29 cellular contexts compared by ENCODE assay signal in the genomic region with DNA sequence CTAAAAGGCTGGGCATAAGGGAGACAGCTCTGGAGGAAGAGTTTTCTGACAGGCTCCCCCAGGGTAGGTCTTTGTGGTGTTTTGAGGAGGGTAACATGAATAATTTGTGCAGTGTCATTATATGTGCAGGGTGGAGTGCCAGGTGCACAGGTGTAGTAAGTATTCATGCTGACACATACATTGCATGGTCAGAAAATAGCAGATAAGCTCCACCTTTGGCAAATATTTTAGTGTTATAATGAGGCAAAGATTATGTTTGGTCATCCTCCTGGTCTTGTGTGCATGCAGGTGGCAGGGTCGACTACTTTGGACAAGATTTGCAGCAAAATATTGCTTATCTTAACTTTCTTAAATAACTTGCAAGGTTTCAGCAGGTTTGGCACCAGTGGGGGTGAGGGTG.
"Had no signal": no experiment of that assay in that cellular context is flagged by ENCODE, and none has a peak within 500 bp of the region (broad histone marks: within the 10 kb centered on the region; RNA-seq: fewer than 3 reads in every experiment).

No MANE protein-coding gene starts in this region.

- H3K4me2 ChIP-seq: PC-9 had no signal

- H2AFZ ChIP-seq: PC-9 had no signal

- H3K27ac ChIP-seq: PC-9, VCaP had no signal

- ATAC-seq: activated CD8-positive, alpha-beta memory T cell treated with anti-CD3 and anti-CD28 coated beads, Interleukin-2, amount 10 ng/mL, durations not matched to agents 7 days and 5 days; activated naive CD8-positive, alpha-beta T cell treated with anti-CD3 and anti-CD28 coated beads, Interleukin-2, amount 50 U/mL, for 24 hours had no signal

- H3K4me3 ChIP-seq: PC-9 had no signal

- DNase-seq: activated B cell treated with CpG ODN at 0.5 μM for 24 hours; activated CD4-positive, alpha-beta memory T cell treated with anti-CD3 and anti-CD28 coated beads for 36 hours; activated CD4-positive, alpha-beta T cell treated with anti-CD3 and anti-CD28 coated beads for 4 hours; activated CD4-positive, alpha-beta T cell treated with anti-CD3 and anti-CD28 coated beads, Interleukin-2, amount 50 U/mL, for 1 hour; activated CD4-positive, CD25-positive, alpha-beta regulatory T cell treated with anti-CD3 and anti-CD28 coated beads, Interleukin-2, amount 50 U/mL, for 72 hours; activated CD8-positive, alpha-beta memory T cell treated with anti-CD3 and anti-CD28 coated beads for 24 hours; activated CD8-positive, alpha-beta memory T cell treated with anti-CD3 and anti-CD28 coated beads, Interleukin-2, amount 10 ng/mL, durations not matched to agents 7 days and 5 days; activated CD8-positive, alpha-beta memory T cell treated with anti-CD3 and anti-CD28 coated beads, Interleukin-2, amount 50 U/mL, for 48 hours; activated effector memory CD4-positive, alpha-beta T cell treated with Interleukin-2 at 50 U/mL for 16 hours; activated naive CD4-positive, alpha-beta T cell treated with anti-CD3 and anti-CD28 coated beads, Interleukin-2, amount 10 ng/mL, durations not matched to agents 7 days and 5 days; activated naive CD8-positive, alpha-beta T cell treated with anti-CD3 and anti-CD28 coated beads, Interleukin-2, amount 50 U/mL, for 24 hours; activated T-cell treated with anti-CD3 and anti-CD28 coated beads, Interleukin-2, amount 50 U/mL, for 48 hours; anterior cingulate cortex; central memory CD4-positive, alpha-beta T cell; NCI-H1105; NCI-H1436 treated with DMSO at 0.1 percent for 48 hours; NCI-H187; NCI-H2029 treated with DMSO at 0.1 percent for 48 hours; NCI-H2107; NCI-H2171; NCI-H510A; NCI-H526; PC-9; Right ventricle myocardium superior; SW 1271; T-helper 1 cell; T-helper 2 cell; T-helper 9 cell had no signal
